In genomic region chr1:182781849-182782586, GRCh38 we compare ENCODE assay signal across 8 cellular contexts. TPM values are rescaled to one million over a fixed set of nuclear protein-coding genes. Genes with fewer than 3 reads are reported as not detected.
A peak's percentile ranks its signal among the peaks of the same experiment; 100 is the strongest.
DNase-seq lines count a peak whose midpoint lies in the region; ATAC-seq and TF ChIP-seq lines count a peak whose summit lies in the region.

No MANE protein-coding gene starts in this region.

- H3K9me3 ChIP-seq in psoas muscle: no peaks in the 10 kb centered on the region

- intact Hi-C loops in head of caudate nucleus (cut with DNase I) (loop anchor here (10.0 kb wide), 1 partner anchor 53 kb away; the partner anchor contains the start of gene DHX9), psoas muscle (cut with DNase I) (loop anchor here (1.0 to 10.0 kb wide), 3 partner anchors 181 to 337 kb away; no protein-coding TSS in a partner anchor)

- no peak overlapping the region for H3K4me3 ChIP-seq in psoas muscle

- ATAC-seq in GM21786 (IDR thresholded peaks at IDR 0.05; ENCODE audit: unreplicated experiment) (peak; percentile 64), psoas muscle (peak; percentile 81 to 93 (median 86)), HG03460 (IDR thresholded peaks at IDR 0.05; ENCODE audit: unreplicated experiment) (no peak)

- WGBS in psoas muscle, 3 donors: 50 to 60% (median 51%) methylated on average over 6 of the region's 6 CpGs

- no peaks in the 10 kb centered on the region for H3K27me3 ChIP-seq in psoas muscle (ENCODE audit: insufficient read depth in 3 of 3, low read length in 2 of 3)

- H3K36me3 ChIP-seq in psoas muscle (ENCODE audit: insufficient read depth in 1 of 2, low read depth in 1 of 2): no peaks in the 10 kb centered on the region

- in situ Hi-C loops in Caki2 (cut with HindIII; ENCODE audit: low pct_unique_long_range_greater_than_20kb, low sequenced_read_pairs): no loop called here
- in situ Hi-C loops in SK-MEL-5 (cut with HindIII; ENCODE audit: low pct_unique_long_range_greater_than_20kb, low sequenced_read_pairs): no loop called here

- TF ChIP-seq CTCF in psoas muscle (IDR thresholded peaks at IDR 0.05): peak; percentile 81

- peak; percentile 12 for DNase-seq in Caki2 (ENCODE audit: low read depth)
- peak; percentile 36 for DNase-seq in NCI-H1048 (lab: John Stamatoyannopoulos, UW)
- peak; percentile 77 for DNase-seq in SK-MEL-5 (ENCODE audit: low read depth, low spot score)
- peak; percentile 77 for DNase-seq in activated naive CD4-positive, alpha-beta T cell treated with Interleukin-2 at 50 U/mL for 16 hours
- peak; percentile 63 to 91 (median 82) for DNase-seq in head of caudate nucleus
- peak; percentile 74 to 84 for DNase-seq in psoas muscle

- H3K4me1 ChIP-seq in psoas muscle: peaks cover 3% of the 10 kb centered on the region

- no peak overlapping the region for H3K27ac ChIP-seq in psoas muscle

RNA-seq across cellular contexts. Expression of gene NPL, which starts 7.6 kb away (rescaled TPM):
- total RNA-seq in Caki2 (2014; rRNA removed; shearing (Covaris generic); ENCODE audit: low replicate concordance): 0.14 and 0.17 TPM in 2 replicates
- total RNA-seq in SK-MEL-5 (2014; rRNA removed; shearing (Covaris generic)): 6.7 and 7.0 TPM in 2 replicates
- polyA plus RNA-seq in SK-MEL-5 (2015; cell fraction: cytosol; rRNA removed): 3.2 and 5.4 TPM in 2 replicates
- 8.0 and 24.3 TPM in 2 replicates for polyA plus RNA-seq in SK-MEL-5 (2015; cell fraction: nucleus; rRNA removed)
- 1 to 10 TPM; 2.9 to 6.7 (median 5.5) TPM for total RNA-seq in psoas muscle
- 1 to 10 TPM; 2.2 to 4.3 (median 2.7) TPM for polyA plus RNA-seq in psoas muscle

RNA-seq across cellular contexts. Expression of gene DHX9, which starts 57.1 kb away (rescaled TPM):
- 120 and 154 TPM in 2 replicates for total RNA-seq in Caki2 (2014; rRNA removed; shearing (Covaris generic); ENCODE audit: low replicate concordance)
- 132 and 145 TPM in 2 replicates for total RNA-seq in SK-MEL-5 (2014; rRNA removed; shearing (Covaris generic))
- 155 and 164 TPM in 2 replicates for polyA plus RNA-seq in SK-MEL-5 (2015; cell fraction: cytosol; rRNA removed)
- polyA plus RNA-seq in SK-MEL-5 (2015; cell fraction: nucleus; rRNA removed): 179 and 270 TPM in 2 replicates
- 10 to 100 TPM; 55.9 to 58.7 (median 56.8) TPM for total RNA-seq in psoas muscle
- 10 to 100 TPM; 31.8 to 60.3 (median 49.5) TPM for polyA plus RNA-seq in psoas muscle

Comparison
In these comparisons a context has a peak if more than half of its experiments do, and no peak if none do; other contexts are left out.
1. DNase-seq: peak in every context shown above with its lines; median percentile 82 in head of caudate nucleus; 79 in psoas muscle; 77 in SK-MEL-5; 77 in activated naive CD4-positive, alpha-beta T cell treated with Interleukin-2 at 50 U/mL for 16 hours; 36 in NCI-H1048; 12 in Caki2.